12 cellular contexts compared by ENCODE assay signal in the genomic region with DNA sequence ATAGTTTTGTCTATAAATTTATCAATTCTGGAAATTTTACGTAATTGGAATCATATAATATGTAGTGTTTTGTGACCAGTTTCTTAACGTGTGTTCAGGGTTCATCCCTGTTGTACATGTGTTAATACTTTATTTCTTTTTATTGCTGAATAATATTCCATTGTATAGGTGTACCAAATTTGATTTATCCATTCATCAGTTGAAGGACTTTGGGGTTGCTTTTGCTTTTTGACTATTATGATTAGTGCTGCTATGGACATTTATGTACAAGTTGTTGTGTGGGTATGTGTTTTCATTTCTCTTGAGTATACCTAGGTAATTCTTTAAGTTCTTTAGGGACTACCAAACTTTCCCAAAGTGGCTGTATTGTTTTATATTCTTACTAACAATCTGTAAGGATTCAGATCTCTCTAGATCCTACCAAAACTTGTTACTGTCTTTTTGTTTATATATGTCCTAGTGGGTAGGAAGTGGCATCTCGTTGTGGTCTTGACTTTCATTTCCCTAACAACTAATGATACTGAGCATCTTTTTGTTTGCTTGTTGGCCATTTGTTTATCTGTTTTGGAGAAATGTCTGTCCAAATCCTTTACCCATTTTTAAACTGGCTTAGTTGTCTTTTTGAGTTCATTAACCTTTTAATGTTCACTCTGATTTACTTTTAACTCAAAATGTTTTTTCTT. TPM values are rescaled to one million over a fixed set of nuclear protein-coding genes. Genes with fewer than 3 reads are reported as not detected.
DNase-seq lines count a peak whose midpoint lies in the region; ATAC-seq and TF ChIP-seq lines count a peak whose summit lies in the region.
"Had no signal": no experiment of that assay in that cellular context is flagged by ENCODE, and none has a peak within 500 bp of the region (broad histone marks: within the 10 kb centered on the region; RNA-seq: fewer than 3 reads in every experiment).

No MANE protein-coding gene starts in this region.

- no peak overlapping the region for H3K4me3 Mint-ChIP-seq in activated naive CD4-positive, alpha-beta T cell treated with anti-CD3 and anti-CD28 coated beads, Interleukin-2, amount 10 ng/mL, durations not matched to agents 7 days and 5 days
- H3K4me3 Mint-ChIP-seq in naive B cell, result peak overlapping the region in 2 of 8 donors; percentile 5 to 69
- H3K4me3 Mint-ChIP-seq: WTC11 had no signal

- no peaks in the 10 kb centered on the region for H3K27me3 Mint-ChIP-seq in activated naive CD4-positive, alpha-beta T cell treated with anti-CD3 and anti-CD28 coated beads, Interleukin-2, amount 10 ng/mL, durations not matched to agents 7 days and 5 days
- H3K27me3 Mint-ChIP-seq in naive B cell, result no peaks in the 10 kb centered on the region

- H3K36me3 Mint-ChIP-seq in activated naive CD4-positive, alpha-beta T cell treated with anti-CD3 and anti-CD28 coated beads, Interleukin-2, amount 10 ng/mL, durations not matched to agents 7 days and 5 days, result peaks cover 25% of the 10 kb centered on the region
- peaks cover 0 to 7% of the 10 kb centered on the region in 2 donors for H3K36me3 Mint-ChIP-seq in naive B cell
- H3K36me3 Mint-ChIP-seq: WTC11 had no signal

- TF ChIP-seq POLR2A in GM18505 (IDR thresholded peaks at IDR 0.05; ENCODE audit: borderline replicate concordance, extremely low read depth, insufficient read depth, insufficient read length), result no peak

- ATAC-seq in GM21825 (IDR thresholded peaks at IDR 0.05; ENCODE audit: unreplicated experiment) (peak; percentile 81), HG03442 (IDR thresholded peaks at IDR 0.05; ENCODE audit: unreplicated experiment) (peak; percentile 83), naive B cell (ENCODE audit: low read depth in 2 of 2) (peak; percentile 75 to 77), GM18505 (IDR thresholded peaks at IDR 0.05; ENCODE audit: unreplicated experiment) (no peak)
- ATAC-seq: WTC11 had no signal

- peak overlapping the region; percentile 69 for H3K27ac Mint-ChIP-seq in activated naive CD4-positive, alpha-beta T cell treated with anti-CD3 and anti-CD28 coated beads, Interleukin-2, amount 10 ng/mL, durations not matched to agents 7 days and 5 days
- H3K27ac Mint-ChIP-seq in naive B cell, result peak overlapping the region in 3 of 6 donors; percentile 28 to 72 (median 36)
- H3K27ac Mint-ChIP-seq: activated T-helper 2 cell treated with anti-CD3 and anti-CD28 coated beads, Interferon-gamma antibody, Interleukin-2, Interleukin-4, amounts not matched to agents 10 μg/mL and 5 μg/mL and 100 μg/mL, durations not matched to agents 14 hours and 24 hours and 36 hours; WTC11 had no signal

- CTCF ChIA-PET in activated naive CD4-positive, alpha-beta T cell treated with anti-CD3 and anti-CD28 coated beads, Interleukin-2, amount 10 ng/mL, durations not matched to agents 7 days and 5 days (lab: Charles Lee), result no interaction called here

- DNase-seq in activated naive CD4-positive, alpha-beta T cell treated with anti-CD3 and anti-CD28 coated beads, Interleukin-2, amount 10 ng/mL, durations not matched to agents 7 days and 5 days, result no peak
- DNase-seq in activated naive CD4-positive, alpha-beta T cell (lab: John Stamatoyannopoulos, UW), result no peak
- DNase-seq in naive B cell (no peak), Ammon's horn (ENCODE audit: low spot score) (no peak), NCI-H2029 (lab: John Stamatoyannopoulos, UW) (no peak)
- DNase-seq: ACHN; central memory CD4-positive, alpha-beta T cell had no signal

- H3K9me3 Mint-ChIP-seq in activated naive CD4-positive, alpha-beta T cell treated with anti-CD3 and anti-CD28 coated beads, Interleukin-2, amount 10 ng/mL, durations not matched to agents 7 days and 5 days, result no peaks in the 10 kb centered on the region
- no peaks in the 10 kb centered on the region for H3K9me3 Mint-ChIP-seq in naive B cell
- H3K9me3 Mint-ChIP-seq: activated T-helper 2 cell treated with anti-CD3 and anti-CD28 coated beads, Interferon-gamma antibody, Interleukin-2, Interleukin-4, amounts not matched to agents 10 μg/mL and 5 μg/mL and 100 μg/mL, durations not matched to agents 14 hours and 24 hours and 36 hours; WTC11 had no signal

- H3K4me1 Mint-ChIP-seq in activated naive CD4-positive, alpha-beta T cell treated with anti-CD3 and anti-CD28 coated beads, Interleukin-2, amount 10 ng/mL, durations not matched to agents 7 days and 5 days, result peaks cover 31% of the 10 kb centered on the region
- H3K4me1 Mint-ChIP-seq in naive B cell, result peaks cover 22 to 54% (median 46%) of the 10 kb centered on the region in 3 donors

RNA-seq across cellular contexts. Expression of gene VRK1, which starts 14.9 kb away (rescaled TPM):
- 10 to 100 TPM; 55.6 to 81.2 (median 61.3) TPM for polyA plus RNA-seq in naive B cell (ENCODE audit: low read depth in 6 of 6)
